In genomic region chr1:27873671-27874384, GRCh38 we compare ENCODE assay signal across 9 cellular contexts. TPM values are rescaled to one million over a fixed set of nuclear protein-coding genes. Genes with fewer than 3 reads are reported as not detected.
A peak's percentile ranks its signal among the peaks of the same experiment; 100 is the strongest.
DNase-seq lines count a peak whose midpoint lies in the region; ATAC-seq and TF ChIP-seq lines count a peak whose summit lies in the region.
"Had no signal": no experiment of that assay in that cellular context is flagged by ENCODE, and none has a peak within 500 bp of the region (broad histone marks: within the 10 kb centered on the region; RNA-seq: fewer than 3 reads in every experiment).

No MANE protein-coding gene starts in this region.

- no peak for DNase-seq in GM12864 (ENCODE audit: low read depth)
- DNase-seq in SKM-1 treated with dmso at 0.1 percent for 144 hours (lab: John Stamatoyannopoulos, UW; ENCODE audit: unreplicated experiment) = peak; percentile 64
- DNase-seq in fibroblast of villous mesenchyme (ENCODE audit: low read depth) = no peak
- DNase-seq in NCI-H1092 (lab: John Stamatoyannopoulos, UW) = no peak
- DNase-seq: NCI-H1417 treated with DMSO at 0.1 percent for 48 hours had no signal

- no peaks in the 10 kb centered on the region for H3K36me3 ChIP-seq in rectal smooth muscle tissue (ENCODE audit: control insufficient read depth, insufficient read depth, low read length)

- H3K4me3 ChIP-seq in GM12864 (ENCODE audit: low read depth, low read length) (peak overlapping the region; percentile 72), fibroblast of villous mesenchyme (ENCODE audit: low read depth, low read length) (peak overlapping the region; percentile 82), rectal smooth muscle tissue (ENCODE audit: low read length) (peak overlapping the region; percentile 79)

- H3K27ac ChIP-seq in rectal smooth muscle tissue (ENCODE audit: low read depth, low read length) = no peak overlapping the region

- H3K4me1 ChIP-seq in rectal smooth muscle tissue (ENCODE audit: control insufficient read depth, insufficient read depth, low read length) = peaks cover 2% of the 10 kb centered on the region

- H3K27me3 ChIP-seq in rectal smooth muscle tissue (ENCODE audit: control insufficient read depth, insufficient read depth, low read length) = no peaks in the 10 kb centered on the region

- no peak overlapping the region for H3K9ac ChIP-seq in rectal smooth muscle tissue (ENCODE audit: low read length)

- TF ChIP-seq CTCF in GM12864 (IDR thresholded peaks at IDR 0.05; ENCODE audit: low read depth, low read length, missing control alignments) (no peak), fibroblast of villous mesenchyme (IDR thresholded peaks at IDR 0.05; ENCODE audit: insufficient read depth, low read depth, low read length) (no peak)

- ATAC-seq in GM19455 (IDR thresholded peaks at IDR 0.05; ENCODE audit: unreplicated experiment) (no peak), GM18909 (IDR thresholded peaks at IDR 0.05; ENCODE audit: poor library complexity, unreplicated experiment) (no peak), SK-N-SH treated with all-trans-retinoic acid at 6 μM for 48 hours (no peak)

TF ChIP-seq in SK-N-SH treated with all-trans-retinoic acid at 6 μM for 48 hours, 23 proteins besides CTCF, POLR2A, EP300 and RAD21:
- TF ChIP-seq PPARA (CRISPR knock-in tag; IDR thresholded peaks at IDR 0.05; ENCODE audit: borderline replicate concordance) (no peak), GLIS3 (CRISPR knock-in tag; IDR thresholded peaks at IDR 0.05) (no peak), CSDC2 (CRISPR knock-in tag; IDR thresholded peaks at IDR 0.05) (no peak), ZFP30 (CRISPR knock-in tag; IDR thresholded peaks at IDR 0.05) (no peak), TSHZ2 (CRISPR knock-in tag; IDR thresholded peaks at IDR 0.05) (no peak), CREB5 (CRISPR knock-in tag; IDR thresholded peaks at IDR 0.05; ENCODE audit: low read depth) (no peak), SNAI2 (CRISPR knock-in tag; IDR thresholded peaks at IDR 0.05) (no peak), ZNF8 (CRISPR knock-in tag; IDR thresholded peaks at IDR 0.05) (no peak)
TF ChIP-seq in SK-N-SH treated with all-trans-retinoic acid at 6 μM for 48 hours: peak in this region for 0.

RNA-seq across cellular contexts. Expression of gene THEMIS2, which starts 1.5 kb away (rescaled TPM):
- total RNA-seq in fibroblast of villous mesenchyme = 3.0 and 6.4 TPM in 2 replicates

RNA-seq across cellular contexts. Expression of gene RPA2, which starts 40.5 kb away (rescaled TPM):
- 27.2 and 29.0 TPM in 2 replicates for total RNA-seq in fibroblast of villous mesenchyme

RNA-seq across cellular contexts. Expression of gene PPP1R8, which starts 43.2 kb away (rescaled TPM):
- total RNA-seq in fibroblast of villous mesenchyme = 26.7 and 46.6 TPM in 2 replicates
